Comparison of ENCODE assay signal across 13 cellular contexts in the genomic region with DNA sequence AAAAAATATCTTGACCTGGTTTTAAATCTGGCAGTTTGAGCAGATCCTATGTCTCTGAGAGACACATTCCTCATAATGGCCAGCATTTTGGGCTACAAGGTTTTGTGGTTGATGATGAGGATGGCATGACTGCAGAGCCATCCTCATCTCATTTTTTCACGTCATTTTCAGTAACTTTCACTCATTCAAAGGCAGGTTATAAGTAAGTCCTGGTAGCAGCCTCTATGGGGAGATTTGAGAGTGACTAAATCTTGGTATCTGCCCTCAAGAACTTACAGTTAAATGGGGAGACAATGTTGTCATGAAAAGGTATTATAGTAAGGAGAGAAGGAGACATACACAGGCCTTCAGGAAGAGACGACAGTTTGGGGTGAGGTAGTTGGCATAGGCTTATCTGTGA. TPM values are rescaled to one million over a fixed set of nuclear protein-coding genes. Genes with fewer than 3 reads are reported as not detected.
DNase-seq lines count a peak whose midpoint lies in the region; ATAC-seq lines count a peak whose summit lies in the region.
"Had no signal": no experiment of that assay in that cellular context is flagged by ENCODE, and none has a peak within 500 bp of the region (broad histone marks: within the 10 kb centered on the region; RNA-seq: fewer than 3 reads in every experiment).

No MANE protein-coding gene starts in this region.

- in situ Hi-C loops in G401 (cut with HindIII; ENCODE audit: low sequenced_read_pairs): no loop called here

- peak overlapping the region; percentile 93 for H3K27ac Mint-ChIP-seq in activated T-helper 2 cell treated with anti-CD3 and anti-CD28 coated beads, Interferon-gamma antibody, Interleukin-2, Interleukin-4, amounts not matched to agents 10 μg/mL and 5 μg/mL and 100 μg/mL, durations not matched to agents 14 hours and 24 hours and 36 hours

- peaks cover 38% of the 10 kb centered on the region for H3K4me1 Mint-ChIP-seq in activated T-helper 2 cell treated with anti-CD3 and anti-CD28 coated beads, Interferon-gamma antibody, Interleukin-2, Interleukin-4, amounts not matched to agents 10 μg/mL and 5 μg/mL and 100 μg/mL, durations not matched to agents 14 hours and 24 hours and 36 hours (ENCODE audit: low read depth)

- H3K36me3 Mint-ChIP-seq in activated T-helper 2 cell treated with anti-CD3 and anti-CD28 coated beads, Interferon-gamma antibody, Interleukin-2, Interleukin-4, amounts not matched to agents 10 μg/mL and 5 μg/mL and 100 μg/mL, durations not matched to agents 14 hours and 24 hours and 36 hours (ENCODE audit: low read depth): peaks cover 23% of the 10 kb centered on the region

- no peak for DNase-seq in activated T-helper 2 cell treated with anti-CD3 and anti-CD28 coated beads, Interferon-gamma antibody, Interleukin-2, Interleukin-4, amounts not matched to agents 10 μg/mL and 5 μg/mL and 100 μg/mL, durations not matched to agents 14 hours and 24 hours and 36 hours (ENCODE audit: low spot score)
- DNase-seq in G401 (ENCODE audit: low spot score) (no peak), NCI-H2196 (lab: John Stamatoyannopoulos, UW; ENCODE audit: unreplicated experiment) (no peak), HuH-7 (ENCODE audit: low spot score) (no peak), globus pallidus (ENCODE audit: low spot score) (no peak)
- DNase-seq: COR-L47, left ventricle myocardium inferior, NCI-H82 had no signal

- intact Hi-C loops in activated T-helper 2 cell treated with anti-CD3 and anti-CD28 coated beads, Interferon-gamma antibody, Interleukin-2, Interleukin-4, amounts not matched to agents 10 μg/mL and 5 μg/mL and 100 μg/mL, durations not matched to agents 14 hours and 24 hours and 36 hours (cut with micrococcal nuclease): loop anchor here (5.0 kb wide), 1 partner anchor 34 kb away; no protein-coding TSS in a partner anchor

- H3K27me3 Mint-ChIP-seq in activated T-helper 2 cell treated with anti-CD3 and anti-CD28 coated beads, Interferon-gamma antibody, Interleukin-2, Interleukin-4, amounts not matched to agents 10 μg/mL and 5 μg/mL and 100 μg/mL, durations not matched to agents 14 hours and 24 hours and 36 hours (ENCODE audit: low read depth): no peaks in the 10 kb centered on the region

- H3K4me3 Mint-ChIP-seq in activated T-helper 2 cell treated with anti-CD3 and anti-CD28 coated beads, Interferon-gamma antibody, Interleukin-2, Interleukin-4, amounts not matched to agents 10 μg/mL and 5 μg/mL and 100 μg/mL, durations not matched to agents 14 hours and 24 hours and 36 hours (ENCODE audit: low read depth): no peak overlapping the region

- ATAC-seq in GM18498 (IDR thresholded peaks at IDR 0.05; ENCODE audit: unreplicated experiment): peak; percentile 28
- peak; percentile 21 for ATAC-seq in GM19467 (IDR thresholded peaks at IDR 0.05; ENCODE audit: unreplicated experiment)
- ATAC-seq in HG03135 (IDR thresholded peaks at IDR 0.05; ENCODE audit: unreplicated experiment): peak; percentile 13
- ATAC-seq: gastroesophageal sphincter had no signal

- no peaks in the 10 kb centered on the region for H3K9me3 Mint-ChIP-seq in activated T-helper 2 cell treated with anti-CD3 and anti-CD28 coated beads, Interferon-gamma antibody, Interleukin-2, Interleukin-4, amounts not matched to agents 10 μg/mL and 5 μg/mL and 100 μg/mL, durations not matched to agents 14 hours and 24 hours and 36 hours

RNA-seq across cellular contexts. Expression of a gene that starts 14.5 kb away (rescaled TPM):
- 6.3 and 6.7 TPM in 2 replicates for total RNA-seq in activated T-helper 2 cell treated with anti-CD3 and anti-CD28 coated beads, Interferon-gamma antibody, Interleukin-2, Interleukin-4, amounts not matched to agents 10 μg/mL and 5 μg/mL and 100 μg/mL, durations not matched to agents 14 hours and 24 hours and 36 hours
- total RNA-seq in G401 (2014; rRNA removed; shearing (Covaris generic)): not detected in 2 replicates
- total RNA-seq: left ventricle myocardium inferior, MCF 10A had no signal
